Comparison of ENCODE assay signal across 28 cellular contexts in the genomic region with DNA sequence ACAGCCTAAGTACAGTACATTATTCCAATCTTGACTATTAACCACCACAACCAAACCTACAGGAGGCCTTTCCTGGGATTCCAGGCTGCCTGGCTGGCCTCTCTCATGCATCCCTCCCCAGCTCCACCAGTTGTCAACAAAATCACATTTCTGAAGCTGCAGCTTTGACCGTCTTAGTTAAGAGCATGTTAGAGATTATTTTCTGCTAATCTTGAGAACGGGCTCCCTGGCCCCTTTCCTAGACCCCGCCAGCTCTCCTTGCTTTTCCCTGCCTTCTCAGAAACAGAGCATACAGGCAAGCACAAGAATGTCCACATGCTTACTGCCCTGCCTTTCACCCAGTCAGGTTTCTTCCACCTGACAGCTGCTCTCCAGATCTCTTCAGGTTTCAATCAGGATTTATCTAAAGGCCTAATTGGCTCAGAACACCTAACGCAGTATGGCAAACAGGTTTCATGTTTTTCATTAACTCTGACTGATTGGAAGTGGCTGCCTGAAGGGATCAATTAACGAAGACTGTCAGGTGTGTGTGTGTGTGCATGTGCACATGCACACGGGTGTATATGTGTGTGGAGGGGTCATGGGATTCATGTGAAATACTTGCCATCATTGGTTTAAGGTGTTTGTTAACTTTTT. TPM values are rescaled to one million over a fixed set of nuclear protein-coding genes. Genes with fewer than 3 reads are reported as not detected.
"Had no signal": no experiment of that assay in that cellular context is flagged by ENCODE, and none has a peak within 500 bp of the region (broad histone marks: within the 10 kb centered on the region; RNA-seq: fewer than 3 reads in every experiment).

No MANE protein-coding gene starts in this region.

- H3K36me3 Mint-ChIP-seq: activated naive CD4-positive, alpha-beta T cell treated with anti-CD3 and anti-CD28 coated beads, Interleukin-2, amount 10 ng/mL, durations not matched to agents 7 days and 5 days; activated naive CD8-positive, alpha-beta T cell treated with anti-CD3 and anti-CD28 coated beads, Interleukin-2, amount 10 ng/mL, durations not matched to agents 7 days and 5 days; brain; immature natural killer cell; naive thymus-derived CD8-positive, alpha-beta T cell had no signal

- H3K4me3 Mint-ChIP-seq: activated CD4-positive, alpha-beta T cell treated with anti-CD3 and anti-CD28 coated beads for 36 hours; activated naive CD4-positive, alpha-beta T cell treated with anti-CD3 and anti-CD28 coated beads, Interleukin-2, amount 10 ng/mL, durations not matched to agents 7 days and 5 days; activated naive CD8-positive, alpha-beta T cell treated with anti-CD3 and anti-CD28 coated beads, Interleukin-2, amount 10 ng/mL, durations not matched to agents 7 days and 5 days; activated T-cell treated with anti-CD3 and anti-CD28 coated beads, Interleukin-2, amount 50 U/mL, for 24 hours; brain; immature natural killer cell; naive thymus-derived CD8-positive, alpha-beta T cell; neural crest cell; T-helper 2 cell treated with Interferon-gamma antibody and Interleukin-4, amounts not matched to agents 5 μg/mL and 100 μg/mL, for 36 hours had no signal

- H3K27me3 Mint-ChIP-seq: activated CD4-positive, alpha-beta T cell treated with anti-CD3 and anti-CD28 coated beads for 36 hours; brain had no signal

- H3K4me1 Mint-ChIP-seq: activated CD4-positive, alpha-beta T cell treated with anti-CD3 and anti-CD28 coated beads for 36 hours; activated naive CD4-positive, alpha-beta T cell treated with anti-CD3 and anti-CD28 coated beads, Interleukin-2, amount 10 ng/mL, durations not matched to agents 7 days and 5 days; immature natural killer cell had no signal

- H3K27ac Mint-ChIP-seq: activated CD4-positive, alpha-beta T cell treated with anti-CD3 and anti-CD28 coated beads for 36 hours; activated naive CD4-positive, alpha-beta T cell treated with anti-CD3 and anti-CD28 coated beads, Interleukin-2, amount 10 ng/mL, durations not matched to agents 7 days and 5 days; activated naive CD8-positive, alpha-beta T cell treated with anti-CD3 and anti-CD28 coated beads, Interleukin-2, amount 10 ng/mL, durations not matched to agents 7 days and 5 days; activated T-cell treated with anti-CD3 and anti-CD28 coated beads, Interleukin-2, amount 50 U/mL, for 24 hours; immature natural killer cell; T-helper 2 cell treated with Interferon-gamma antibody and Interleukin-4, amounts not matched to agents 5 μg/mL and 100 μg/mL, for 36 hours had no signal

- H3K9me3 Mint-ChIP-seq: activated naive CD4-positive, alpha-beta T cell treated with anti-CD3 and anti-CD28 coated beads, Interleukin-2, amount 10 ng/mL, durations not matched to agents 7 days and 5 days; activated naive CD8-positive, alpha-beta T cell treated with anti-CD3 and anti-CD28 coated beads, Interleukin-2, amount 10 ng/mL, durations not matched to agents 7 days and 5 days; activated T-cell treated with anti-CD3 and anti-CD28 coated beads, Interleukin-2, amount 50 U/mL, for 24 hours; immature natural killer cell; neural crest cell; T-helper 2 cell treated with Interferon-gamma antibody and Interleukin-4, amounts not matched to agents 5 μg/mL and 100 μg/mL, for 36 hours had no signal

- ATAC-seq: activated CD4-positive, alpha-beta T cell treated with anti-CD3 and anti-CD28 coated beads for 36 hours; foreskin keratinocyte; heart left ventricle; left lung; lower lobe of right lung; naive thymus-derived CD8-positive, alpha-beta T cell; sciatic nerve; stimulated activated naive CD8-positive, alpha-beta T cell treated with anti-CD3 and anti-CD28 coated beads, Interleukin-15, Interleukin-2, amounts not matched to agents 100 U/mL and 50 U/mL, for 24 hours had no signal

- DNase-seq: activated CD4-positive, alpha-beta T cell treated with anti-CD3 and anti-CD28 coated beads for 36 hours; activated CD4-positive, CD25-positive, alpha-beta regulatory T cell; activated CD8-positive, alpha-beta memory T cell treated with anti-CD3 and anti-CD28 coated beads, Interleukin-2, amount 50 U/mL, for 4 hours; activated gamma-delta T cell; activated naive CD4-positive, alpha-beta T cell treated with anti-CD3 and anti-CD28 coated beads, Interleukin-2, amount 10 ng/mL, durations not matched to agents 7 days and 5 days; activated naive CD8-positive, alpha-beta T cell treated with anti-CD3 and anti-CD28 coated beads, Interleukin-2, amount 10 ng/mL, durations not matched to agents 7 days and 5 days; activated T-cell treated with anti-CD3 and anti-CD28 coated beads, Interleukin-2, amount 50 U/mL, for 24 hours; foreskin keratinocyte; heart left ventricle; hypothalamus; immature natural killer cell; kidney glomerular epithelial cell; left lung; lower lobe of right lung; mesenchymal stem cell; naive thymus-derived CD8-positive, alpha-beta T cell; occipital lobe; posterior cingulate gyrus; stimulated activated CD4-positive, alpha-beta T cell treated with anti-CD3 and anti-CD28 coated beads, Interleukin-12 subunit alpha, Interleukin-12 subunit beta, amount 100 ng/mL, for 4 hours; stimulated activated CD4-positive, alpha-beta T cell treated with anti-CD3 and anti-CD28 coated beads, Interleukin-4, amount 100 ng/mL, for 1 hour; stimulated activated naive CD8-positive, alpha-beta T cell treated with anti-CD3 and anti-CD28 coated beads, Interleukin-15, Interleukin-2, amounts not matched to agents 100 U/mL and 50 U/mL, for 24 hours; testis; transverse colon had no signal

RNA-seq across cellular contexts. Expression of a gene that starts 12.3 kb away (rescaled TPM):
- total RNA-seq: activated CD4-positive, alpha-beta T cell treated with anti-CD3 and anti-CD28 coated beads for 36 hours; activated CD8-positive, alpha-beta memory T cell treated with anti-CD3 and anti-CD28 coated beads for 36 hours; activated naive CD8-positive, alpha-beta T cell treated with anti-CD3 and anti-CD28 coated beads, Interleukin-2, amount 10 ng/mL, durations not matched to agents 7 days and 5 days; foreskin keratinocyte; naive thymus-derived CD8-positive, alpha-beta T cell had no signal
